In genomic region chr1:56551691-56552090, GRCh38 we compare ENCODE assay signal across 14 cellular contexts.
A peak's percentile ranks its signal among the peaks of the same experiment; 100 is the strongest.
DNase-seq lines count a peak whose midpoint lies in the region; ATAC-seq and TF ChIP-seq lines count a peak whose summit lies in the region.
"Had no signal": no experiment of that assay in that cellular context is flagged by ENCODE, and none has a peak within 500 bp of the region (broad histone marks: within the 10 kb centered on the region; RNA-seq: fewer than 3 reads in every experiment).

No MANE protein-coding gene starts in this region.

- no peak for ATAC-seq in HG03045 (IDR thresholded peaks at IDR 0.05; ENCODE audit: unreplicated experiment)
- ATAC-seq in HG03139 (IDR thresholded peaks at IDR 0.05; ENCODE audit: unreplicated experiment), result no peak
- ATAC-seq: K562, upper lobe of right lung had no signal

- TF ChIP-seq CTCF in astrocyte of the spinal cord (IDR thresholded peaks at IDR 0.05; ENCODE audit: low read depth, low read length), result no peak

- peak; percentile 83 for DNase-seq in DMS79 treated with DMSO at 0.1 percent for 48 hours (lab: John Stamatoyannopoulos, UW)
- peak; percentile 2 for DNase-seq in NCI-H1694 treated with DMSO at 0.1 percent for 48 hours (lab: John Stamatoyannopoulos, UW)
- DNase-seq in astrocyte of the spinal cord (ENCODE audit: low read depth, low spot score), result peak; percentile 67
- peak in 32 of 56 donors; percentile 7 to 77 (median 32) for DNase-seq in nucleus accumbens (lab: John Stamatoyannopoulos, UW)
- DNase-seq in OCI-M1 (lab: John Stamatoyannopoulos, UW), result no peak
- DNase-seq: activated CD4-positive, alpha-beta T cell treated with anti-CD3 and anti-CD28 coated beads, Interleukin-2, amount 10 ng/mL, durations not matched to agents 24 days and 14 days; activated T-cell treated with anti-CD3 and anti-CD28 coated beads, Interleukin-2, amount 50 U/mL, for 1 hour; foreskin melanocyte; NCI-H1436 treated with DMSO at 0.1 percent for 48 hours; upper lobe of right lung had no signal

- H3K4me3 ChIP-seq in astrocyte of the spinal cord (ENCODE audit: low read depth, low read length), result no peak overlapping the region
- H3K4me3 ChIP-seq: K562, SJSA1, upper lobe of right lung had no signal

- in situ Hi-C loops in astrocyte of the spinal cord (cut with HindIII; ENCODE audit: low sequenced_read_pairs), result no loop called here
